ENCODE assay signal across 18 cellular contexts in the genomic region with DNA sequence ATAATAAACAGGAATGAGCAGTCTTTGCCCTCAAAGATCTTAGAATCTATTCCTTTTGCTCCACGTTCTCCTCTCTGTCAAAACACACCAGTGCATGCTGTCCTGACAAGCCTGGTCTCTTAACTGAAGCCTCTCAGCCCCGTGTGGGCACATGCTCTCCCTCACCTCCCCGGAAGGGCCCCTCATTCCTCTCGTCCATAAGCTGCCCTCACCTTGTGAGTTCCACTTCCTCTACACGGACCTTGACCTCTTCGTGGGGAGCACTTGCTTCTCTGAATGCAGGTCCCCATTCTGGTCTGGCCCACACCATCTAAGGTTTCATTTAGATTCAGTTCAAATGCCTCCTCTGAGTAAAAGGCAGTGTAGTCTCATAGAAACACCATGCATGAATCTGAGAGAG.
"Had no signal": no experiment of that assay in that cellular context is flagged by ENCODE, and none has a peak within 500 bp of the region (broad histone marks: within the 10 kb centered on the region; RNA-seq: fewer than 3 reads in every experiment).

No MANE protein-coding gene starts in this region.

- H3K36me3 ChIP-seq: brain microvascular endothelial cell, colonic mucosa, lower lobe of right lung, tibial nerve, uterus had no signal

- H3K27ac ChIP-seq: brain microvascular endothelial cell, colonic mucosa, foreskin keratinocyte, lower lobe of right lung, tibial nerve, uterus had no signal

- H3K4me3 ChIP-seq: colonic mucosa, lower lobe of right lung, tibial nerve, uterus had no signal

- H3K27me3 ChIP-seq: brain microvascular endothelial cell, colonic mucosa, foreskin keratinocyte, tibial nerve, uterus had no signal

- H3K4me1 ChIP-seq: colonic mucosa, foreskin keratinocyte, lower lobe of right lung, uterus had no signal

- FAIRE-seq: keratinocyte had no signal

- H3K9me3 ChIP-seq: colonic mucosa, lower lobe of right lung, tibial nerve, uterus had no signal

- DNase-seq: activated CD8-positive, alpha-beta memory T cell treated with anti-CD3 and anti-CD28 coated beads for 24 hours; activated effector memory CD4-positive, alpha-beta T cell treated with anti-CD3 and anti-CD28 coated beads, Interleukin-2, amount 50 U/mL, for 16 hours; activated naive CD4-positive, alpha-beta T cell treated with anti-CD3 and anti-CD28 coated beads, Interleukin-2, amount 50 U/mL, for 16 hours; activated T-cell treated with anti-CD3 and anti-CD28 coated beads, Interleukin-2, amount 50 U/mL, for 72 hours; aorta; brain microvascular endothelial cell; central memory CD4-positive, alpha-beta T cell; colonic mucosa; foreskin keratinocyte; head of caudate nucleus; lower lobe of right lung; nucleus accumbens; T1000; uterus had no signal

- ATAC-seq: activated CD4-positive, CD25-positive, alpha-beta regulatory T cell treated with anti-CD3 and anti-CD28 coated beads, Interleukin-2, amount 50 U/mL, for 24 hours; activated T-cell treated with anti-CD3 and anti-CD28 coated beads, Interleukin-2, amount 50 U/mL, for 72 hours; foreskin keratinocyte; lower lobe of right lung; natural killer cell treated with Interleukin-12 subunit alpha and Interleukin-12 subunit beta and Interleukin-15 and Interleukin-18, amount 100 ng/mL, for 72 hours had no signal
